ENCODE assay signal across 6 cellular contexts in the genomic region with DNA sequence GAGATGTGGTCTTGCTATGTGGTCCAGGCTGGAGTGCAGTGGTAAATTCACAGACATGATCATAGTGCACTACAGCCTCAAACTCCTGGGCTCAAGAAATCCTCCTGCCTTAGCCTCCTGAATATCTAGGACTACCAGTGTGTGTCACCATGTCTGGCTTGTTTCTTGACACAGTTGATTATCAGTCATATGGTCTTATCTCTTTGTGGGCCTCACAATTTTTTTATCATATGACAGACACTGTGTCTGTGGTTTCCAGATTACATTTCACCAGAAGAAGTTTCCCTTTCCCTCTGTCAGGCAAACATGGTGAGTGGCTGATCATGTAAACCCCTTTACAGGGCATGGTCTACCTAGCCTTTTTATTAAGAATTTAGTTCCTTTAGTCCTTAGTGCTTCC.
"Had no signal": no experiment of that assay in that cellular context is flagged by ENCODE, and none has a peak within 500 bp of the region (broad histone marks: within the 10 kb centered on the region; RNA-seq: fewer than 3 reads in every experiment).

No MANE protein-coding gene starts in this region.

- DNase-seq: IMR-90, KBM-7, KG1 had no signal

- ATAC-seq: HepG2 had no signal

- FAIRE-seq: HepG2, HTR-8/SVneo had no signal

- H3K27ac ChIP-seq: HL-60 had no signal
